Comparison of ENCODE assay signal across 8 cellular contexts in the genomic region with DNA sequence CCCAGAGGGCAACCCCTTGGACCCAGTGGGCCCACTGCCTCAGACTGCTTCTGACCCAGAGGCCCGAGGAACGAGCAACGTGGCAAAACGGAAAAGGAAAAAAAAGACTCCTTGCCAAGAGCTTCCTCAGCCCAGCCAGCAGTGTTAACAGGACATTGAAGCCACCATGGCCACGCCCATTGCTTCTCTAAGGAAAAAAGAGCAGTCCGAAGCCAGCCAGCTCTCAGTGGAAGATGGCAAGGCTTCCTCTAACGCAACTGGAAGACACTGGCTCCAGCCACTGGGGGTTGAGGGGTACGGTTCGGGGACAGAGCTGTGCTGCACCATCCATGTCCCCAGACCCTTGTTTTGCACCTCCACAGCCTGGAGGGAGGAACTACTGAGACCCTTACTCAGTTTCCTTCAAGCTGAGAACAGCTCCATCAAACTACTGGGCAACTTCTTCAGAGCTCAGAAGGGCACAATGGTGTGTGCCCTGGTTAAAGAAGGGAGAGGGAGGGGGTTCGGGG. TPM values are rescaled to one million over a fixed set of nuclear protein-coding genes. Genes with fewer than 3 reads are reported as not detected.
DNase-seq lines count a peak whose midpoint lies in the region; ATAC-seq and TF ChIP-seq lines count a peak whose summit lies in the region.

No MANE protein-coding gene starts in this region.

- H2AK5ac ChIP-seq in H9 (ENCODE audit: insufficient read length, low read length), result no peak overlapping the region

- H3K9ac ChIP-seq in mammary epithelial cell (ENCODE audit: insufficient read depth, low read length) (no peak overlapping the region), H9 (ENCODE audit: extremely low read depth, insufficient read length, low read length) (no peak overlapping the region)

- H3K4me3 Mint-ChIP-seq in H9, result no peak overlapping the region; a peak in 1 of 5 replicates

- H3K4ac ChIP-seq in H9 (ENCODE audit: low read depth, low read length), result no peak overlapping the region

- 85% methylated on average over 10 of the region's 10 CpGs for WGBS in mammary epithelial cell (ENCODE audit: low coverage, missing lambda C conversion rate)
- 42% methylated on average over 7 of the region's 10 CpGs for WGBS in suprapubic skin
- WGBS in H9 (ENCODE audit: extremely low coverage, insufficient read length, low lambda C conversion rate), result no CpG with 5 or more reads among the region's 10 CpGs

- no peaks in the 10 kb centered on the region for H3K79me1 ChIP-seq in H9 (ENCODE audit: insufficient read depth, low read depth, low read length, poor library complexity, severe bottlenecking)

- no peak for DNase-seq in breast epithelium (ENCODE audit: low spot score in 2 of 2)
- no peak for DNase-seq in mammary epithelial cell
- peak; percentile 8 for DNase-seq in SW480 (ENCODE audit: low spot score)
- DNase-seq in left ventricle myocardium superior, result peak; percentile 72
- no peak for DNase-seq in suprapubic skin (ENCODE audit: low spot score in 2 of 2)
- no peak for DNase-seq in H9
- DNase-seq in NCI-H187 treated with DMSO at 0.1 percent for 48 hours (lab: John Stamatoyannopoulos, UW), result no peak

- TF ChIP-seq EP300 in suprapubic skin (IDR thresholded peaks at IDR 0.05), result no peak

- no peak overlapping the region for H4K8ac ChIP-seq in H9 (replicated peaks; ENCODE audit: insufficient read length, low read depth, low read length)

- H2BK5ac ChIP-seq in H9 (ENCODE audit: insufficient read length, low read length), result no peak overlapping the region

- peaks cover 1% of the 10 kb centered on the region for H3K23me2 ChIP-seq in H9 (ENCODE audit: insufficient read length, low read depth, low read length, poor library complexity, severe bottlenecking)

- no peak overlapping the region for H2BK20ac ChIP-seq in H9 (ENCODE audit: low read depth, low read length, poor library complexity, severe bottlenecking)

- no peak overlapping the region for H3K56ac ChIP-seq in H9 (ENCODE audit: insufficient read length, low read depth, low read length)

- peaks cover 11 to 53% (median 14%) of the 10 kb centered on the region in 3 experiments for H3K36me3 Mint-ChIP-seq in H9 (ENCODE audit: insufficient read depth in 1 of 3, low read depth in 3 of 3)

- CTCF ChIA-PET in mammary epithelial cell (lab: Charles Lee; ENCODE audit: low non-redundant PET), result no interaction called here

- no peak overlapping the region for H4K91ac ChIP-seq in H9 (ENCODE audit: insufficient read length, low read depth, low read length)

- no peak for TF ChIP-seq CTCF in breast epithelium (IDR thresholded peaks at IDR 0.05)
- no peak for TF ChIP-seq CTCF in mammary epithelial cell (conservative IDR thresholded peaks at IDR 0.05 in 1 of 2, IDR thresholded peaks at IDR 0.05 in 1 of 2; ENCODE audit: extremely low read depth in 1 of 2, insufficient read depth in 1 of 2, low read depth in 1 of 2, low read length in 2 of 2)
- no peak for TF ChIP-seq CTCF in suprapubic skin (IDR thresholded peaks at IDR 0.05)
- TF ChIP-seq CTCF in H9 (conservative IDR thresholded peaks at IDR 0.05), result no peak

- H4K5ac ChIP-seq in H9 (ENCODE audit: insufficient read length, low read depth, low read length), result no peak overlapping the region

- H3K27me3 ChIP-seq in breast epithelium (no peaks in the 10 kb centered on the region), mammary epithelial cell (ENCODE audit: insufficient read depth, low read length) (no peaks in the 10 kb centered on the region), suprapubic skin (no peaks in the 10 kb centered on the region), H9 (ENCODE audit: insufficient read depth, low read length) (no peaks in the 10 kb centered on the region)

- no peak overlapping the region for H3K14ac ChIP-seq in H9 (ENCODE audit: insufficient read depth, low read length)

- H3K9me3 ChIP-seq in breast epithelium (no peaks in the 10 kb centered on the region), mammary epithelial cell (replicated peaks; ENCODE audit: insufficient read depth, low read length) (no peaks in the 10 kb centered on the region), suprapubic skin (no peaks in the 10 kb centered on the region), H9 (ENCODE audit: control insufficient read depth, low read depth, low read length) (no peaks in the 10 kb centered on the region)

- no peak overlapping the region for H3K23ac ChIP-seq in H9 (ENCODE audit: insufficient read length, low read depth, low read length)

- no peak overlapping the region for H2BK15ac ChIP-seq in H9 (ENCODE audit: low read depth, low read length)

- H2BK12ac ChIP-seq in H9 (ENCODE audit: insufficient read length, low read depth, low read length), result no peak overlapping the region

- H3K4me2 ChIP-seq in mammary epithelial cell (ENCODE audit: insufficient read depth, low read depth, low read length), result no peak overlapping the region
- no peak overlapping the region for H3K4me2 ChIP-seq in H9 (ENCODE audit: insufficient read depth, insufficient read length, low read length)

- no peak overlapping the region for H3K18ac ChIP-seq in H9 (ENCODE audit: insufficient read length, low read depth, low read length)

- H4K20me1 ChIP-seq in mammary epithelial cell (ENCODE audit: insufficient read depth, low read length), result no peaks in the 10 kb centered on the region
- H4K20me1 ChIP-seq in H9 (ENCODE audit: control insufficient read depth, insufficient read depth, insufficient read length), result no peaks in the 10 kb centered on the region

- no peak overlapping the region for H2AFZ ChIP-seq in mammary epithelial cell (ENCODE audit: low read depth, low read length)
- H2AFZ ChIP-seq in H9 (ENCODE audit: low read length), result no peak overlapping the region

- peaks cover 74 to 88% of the 10 kb centered on the region in 2 experiments for H3K4me1 Mint-ChIP-seq in H9

- peak overlapping the region in 1 of 3 donors; percentile 51 for H3K4me3 ChIP-seq in breast epithelium
- H3K4me3 ChIP-seq in mammary epithelial cell (replicated peaks in 1 of 3; ENCODE audit: insufficient read depth in 1 of 3, low read depth in 2 of 3, low read length in 3 of 3), result no peak overlapping the region
- H3K4me3 ChIP-seq in suprapubic skin, result no peak overlapping the region

- H3T11ph ChIP-seq in H9 (ENCODE audit: low read length), result no peak overlapping the region

- H3K4me1 ChIP-seq in breast epithelium (peaks cover 28 to 33% of the 10 kb centered on the region in 2 donors), mammary epithelial cell (ENCODE audit: insufficient read depth, low read length) (peaks cover 7% of the 10 kb centered on the region), suprapubic skin (peaks cover 94% of the 10 kb centered on the region), H9 (ENCODE audit: insufficient read depth, low read length) (peaks cover 18% of the 10 kb centered on the region; the same call in 1 of the 2 replicates)

- H3K79me2 ChIP-seq in mammary epithelial cell (ENCODE audit: insufficient read depth, low read length) (no peaks in the 10 kb centered on the region), H9 (ENCODE audit: insufficient read depth, low read length) (no peaks in the 10 kb centered on the region)

- dilution Hi-C loops in mammary epithelial cell (cut with HindIII; ENCODE audit: low sequenced_read_pairs), result no loop called here

- H3K9me3 Mint-ChIP-seq in H9, result no peaks in the 10 kb centered on the region

- H3K27ac Mint-ChIP-seq in H9, result peak overlapping the region in 1 of 3 experiments; percentile 13; a peak in 2 of 7 replicates

- peak; percentile 46 for ATAC-seq in left ventricle myocardium superior
- ATAC-seq in GM21576 (IDR thresholded peaks at IDR 0.05; ENCODE audit: unreplicated experiment), result no peak

- no TSS peak for BruUV-seq in mammary epithelial cell (replicated peaks; lab: Mats Ljungman, UMichigan)

- intact Hi-C loops in breast epithelium (cut with DNase I; ENCODE audit: low total_unique reads) (no loop called here), mammary epithelial cell (cut with micrococcal nuclease) (no loop called here), left ventricle myocardium superior (cut with micrococcal nuclease) (no loop called here)

- in situ Hi-C loops in mammary epithelial cell (cut with MboI; ENCODE audit: low sequenced_read_pairs in 2 of 2), result loop anchor here in 1 of 2 donors (10.0 kb wide), 1 partner anchor 57 kb away; no protein-coding TSS in a partner anchor

- H2BK120ac ChIP-seq in H9 (ENCODE audit: low read depth, low read length, poor library complexity, severe bottlenecking), result no peak overlapping the region

- H3K27ac ChIP-seq in breast epithelium (peak overlapping the region; percentile 89 to 92), mammary epithelial cell (ENCODE audit: insufficient read depth, low read depth, low read length) (no peak overlapping the region), suprapubic skin (peak overlapping the region; percentile 88), H9 (ENCODE audit: insufficient read length, low read depth, low read length) (no peak overlapping the region)

- H3K36me3 ChIP-seq in breast epithelium, result no peaks in the 10 kb centered on the region
- H3K36me3 ChIP-seq in mammary epithelial cell (ENCODE audit: insufficient read depth, low read length), result no peaks in the 10 kb centered on the region
- no peaks in the 10 kb centered on the region for H3K36me3 ChIP-seq in suprapubic skin

- TF ChIP-seq POLR2A in breast epithelium (IDR thresholded peaks at IDR 0.05), result no peak
- no peak for TF ChIP-seq POLR2A in suprapubic skin (IDR thresholded peaks at IDR 0.05)

- H3K27me3 Mint-ChIP-seq in H9 (ENCODE audit: low read depth), result no peaks in the 10 kb centered on the region

RNA-seq across cellular contexts. Expression of a gene that starts 10.7 kb away (rescaled TPM):
- 10 to 100 TPM in 1 of 3 donors, 1 to 10 TPM in 2; 8.2 to 24.4 (median 9.3) TPM for total RNA-seq in breast epithelium
- total RNA-seq in mammary epithelial cell, result 1 to 10 TPM; 1.5 to 2.2 TPM
- 0.22 TPM for polyA plus RNA-seq in mammary epithelial cell
- not detected for polyA minus RNA-seq in mammary epithelial cell
- total RNA-seq in left ventricle myocardium superior, result 3.2 TPM
- total RNA-seq in suprapubic skin, result 10 to 100 TPM in 2 of 4 donors, 1 to 10 TPM in 2; 2.6 to 11.1 (median 9.8) TPM
- total RNA-seq in H9 (2021), result 13.2 and 15.0 TPM in 2 replicates

RNA-seq across cellular contexts. Expression of a gene that starts 59.0 kb away (rescaled TPM):
- total RNA-seq in breast epithelium (100 to 1,000 TPM; 279 to 310 (median 299) TPM), mammary epithelial cell (100 to 1,000 TPM in 1 of 2 donors, 10 to 100 TPM in 1; 85.7 to 148 TPM), left ventricle myocardium superior (235 TPM), suprapubic skin (100 to 1,000 TPM; 161 to 218 (median 170) TPM), H9 (2021) (200 and 208 TPM in 2 replicates)
- polyA plus RNA-seq in mammary epithelial cell, result 231 TPM
- 50.4 TPM for polyA minus RNA-seq in mammary epithelial cell

Comparison
In these comparisons a context has a peak if more than half of its experiments do, and no peak if none do; other contexts are left out.
1. H3K27ac ChIP-seq: peak in breast epithelium (2 of 2) and suprapubic skin (single experiment); none in mammary epithelial cell (single experiment) and H9 (single experiment).
2. DNase-seq: peak in SW480 (single experiment) and left ventricle myocardium superior (single experiment); none in breast epithelium (0 of 2), mammary epithelial cell (single experiment), suprapubic skin (0 of 2), H9 (single experiment) and NCI-H187 treated with DMSO at 0.1 percent for 48 hours (single experiment).